9 cellular contexts compared by ENCODE assay signal in genomic region chr13:79194272-79194671, GRCh38.
DNase-seq lines count a peak whose midpoint lies in the region; ATAC-seq and TF ChIP-seq lines count a peak whose summit lies in the region.
"Had no signal": no experiment of that assay in that cellular context is flagged by ENCODE, and none has a peak within 500 bp of the region (broad histone marks: within the 10 kb centered on the region; RNA-seq: fewer than 3 reads in every experiment).

No MANE protein-coding gene starts in this region.

- DNase-seq in CD4-positive, alpha-beta memory T cell, result peak; percentile 54 to 72 (median 65)
- peak; percentile 62 for DNase-seq in activated T-helper 1 cell treated with anti-CD3 and anti-CD28 coated beads, Interleukin-12 subunit alpha, Interleukin-12 subunit beta, Interleukin-2, Interleukin-4 antibody, amounts not matched to agents 30 ng/mL and 10 ng/mL and 1 ng/mL, durations not matched to agents 14 hours and 24 hours and 36 hours (ENCODE audit: low spot score)
- DNase-seq in NCI-H2171 treated with DMSO at 0.1 percent for 48 hours (lab: John Stamatoyannopoulos, UW) (no peak), medulla oblongata (ENCODE audit: extremely low spot score) (no peak), psoas muscle (no peak), nephron progenitor cell (no peak)

- CTCF ChIA-PET in CD4-positive, alpha-beta memory T cell (lab: Charles Lee; ENCODE audit: partially characterized antibody), result no interaction called here

- no peaks in the 10 kb centered on the region for H3K9me3 Mint-ChIP-seq in CD4-positive, alpha-beta memory T cell
- no peaks in the 10 kb centered on the region for H3K9me3 Mint-ChIP-seq in activated T-helper 1 cell treated with anti-CD3 and anti-CD28 coated beads, Interleukin-12 subunit alpha, Interleukin-12 subunit beta, Interleukin-2, Interleukin-4 antibody, amounts not matched to agents 30 ng/mL and 10 ng/mL and 1 ng/mL, durations not matched to agents 14 hours and 24 hours and 36 hours
- H3K9me3 Mint-ChIP-seq in nephron progenitor cell, result no peaks in the 10 kb centered on the region

- H3K36me3 Mint-ChIP-seq in CD4-positive, alpha-beta memory T cell, result no peaks in the 10 kb centered on the region
- peaks cover 3% of the 10 kb centered on the region for H3K36me3 Mint-ChIP-seq in activated T-helper 1 cell treated with anti-CD3 and anti-CD28 coated beads, Interleukin-12 subunit alpha, Interleukin-12 subunit beta, Interleukin-2, Interleukin-4 antibody, amounts not matched to agents 30 ng/mL and 10 ng/mL and 1 ng/mL, durations not matched to agents 14 hours and 24 hours and 36 hours (ENCODE audit: low read depth)
- H3K36me3 Mint-ChIP-seq in nephron progenitor cell (ENCODE audit: low read depth), result no peaks in the 10 kb centered on the region

- peak overlapping the region in 5 of 8 donors; percentile 4 to 58 (median 45) for H3K4me3 Mint-ChIP-seq in CD4-positive, alpha-beta memory T cell
- H3K4me3 Mint-ChIP-seq in activated T-helper 1 cell treated with anti-CD3 and anti-CD28 coated beads, Interleukin-12 subunit alpha, Interleukin-12 subunit beta, Interleukin-2, Interleukin-4 antibody, amounts not matched to agents 30 ng/mL and 10 ng/mL and 1 ng/mL, durations not matched to agents 14 hours and 24 hours and 36 hours, result peak overlapping the region; percentile 60
- no peak overlapping the region for H3K4me3 Mint-ChIP-seq in nephron progenitor cell

- TF ChIP-seq CTCF in psoas muscle (IDR thresholded peaks at IDR 0.05), result no peak
- no peak for TF ChIP-seq CTCF in nephron progenitor cell (IDR thresholded peaks at IDR 0.05)

- no peak overlapping the region for H3K27ac ChIP-seq in CD4-positive, alpha-beta memory T cell (ENCODE audit: low read depth, low read length)
- H3K27ac ChIP-seq in psoas muscle, result no peak overlapping the region
- H3K27ac ChIP-seq: VCaP had no signal

- H3K27ac Mint-ChIP-seq in CD4-positive, alpha-beta memory T cell, result peak overlapping the region in 6 of 7 donors; percentile 9 to 48 (median 30)
- H3K27ac Mint-ChIP-seq in activated T-helper 1 cell treated with anti-CD3 and anti-CD28 coated beads, Interleukin-12 subunit alpha, Interleukin-12 subunit beta, Interleukin-2, Interleukin-4 antibody, amounts not matched to agents 30 ng/mL and 10 ng/mL and 1 ng/mL, durations not matched to agents 14 hours and 24 hours and 36 hours, result peak overlapping the region; percentile 22
- no peak overlapping the region for H3K27ac Mint-ChIP-seq in nephron progenitor cell

- H3K27me3 ChIP-seq in CD4-positive, alpha-beta memory T cell (ENCODE audit: insufficient read depth, low read length), result no peaks in the 10 kb centered on the region
- H3K27me3 ChIP-seq in psoas muscle (ENCODE audit: insufficient read depth in 3 of 3, low read length in 2 of 3), result no peaks in the 10 kb centered on the region

- H3K4me1 ChIP-seq in CD4-positive, alpha-beta memory T cell (ENCODE audit: insufficient read depth, low read length), result peaks cover 17% of the 10 kb centered on the region
- H3K4me1 ChIP-seq in psoas muscle, result no peaks in the 10 kb centered on the region

- peaks cover 19 to 32% (median 26%) of the 10 kb centered on the region in 4 donors for H3K4me1 Mint-ChIP-seq in CD4-positive, alpha-beta memory T cell
- H3K4me1 Mint-ChIP-seq in activated T-helper 1 cell treated with anti-CD3 and anti-CD28 coated beads, Interleukin-12 subunit alpha, Interleukin-12 subunit beta, Interleukin-2, Interleukin-4 antibody, amounts not matched to agents 30 ng/mL and 10 ng/mL and 1 ng/mL, durations not matched to agents 14 hours and 24 hours and 36 hours (ENCODE audit: low read depth), result peaks cover 56% of the 10 kb centered on the region
- no peaks in the 10 kb centered on the region for H3K4me1 Mint-ChIP-seq in nephron progenitor cell

- no peaks in the 10 kb centered on the region for H3K9me3 ChIP-seq in CD4-positive, alpha-beta memory T cell (ENCODE audit: control insufficient read depth in 1 of 2, low read length in 2 of 2)
- no peaks in the 10 kb centered on the region for H3K9me3 ChIP-seq in psoas muscle

- no peaks in the 10 kb centered on the region for H3K36me3 ChIP-seq in CD4-positive, alpha-beta memory T cell (ENCODE audit: insufficient read depth, low read length)
- H3K36me3 ChIP-seq in psoas muscle (ENCODE audit: insufficient read depth in 1 of 2, low read depth in 1 of 2), result no peaks in the 10 kb centered on the region

- no peak overlapping the region for H3K4me3 ChIP-seq in CD4-positive, alpha-beta memory T cell (ENCODE audit: low read length in 2 of 2)
- no peak overlapping the region for H3K4me3 ChIP-seq in psoas muscle

- no peaks in the 10 kb centered on the region for H3K27me3 Mint-ChIP-seq in CD4-positive, alpha-beta memory T cell
- no peaks in the 10 kb centered on the region for H3K27me3 Mint-ChIP-seq in activated T-helper 1 cell treated with anti-CD3 and anti-CD28 coated beads, Interleukin-12 subunit alpha, Interleukin-12 subunit beta, Interleukin-2, Interleukin-4 antibody, amounts not matched to agents 30 ng/mL and 10 ng/mL and 1 ng/mL, durations not matched to agents 14 hours and 24 hours and 36 hours (ENCODE audit: insufficient read depth)
- H3K27me3 Mint-ChIP-seq in nephron progenitor cell (ENCODE audit: low read depth, poor library complexity), result peaks cover 6% of the 10 kb centered on the region

- WGBS in psoas muscle, 3 donors, result 74 to 83% (median 75%) methylated on average over 3 of the region's 3 CpGs

- intact Hi-C loops in CD4-positive, alpha-beta memory T cell (cut with micrococcal nuclease), result no loop called here
- intact Hi-C loops in activated T-helper 1 cell treated with anti-CD3 and anti-CD28 coated beads, Interleukin-12 subunit alpha, Interleukin-12 subunit beta, Interleukin-2, Interleukin-4 antibody, amounts not matched to agents 30 ng/mL and 10 ng/mL and 1 ng/mL, durations not matched to agents 14 hours and 24 hours and 36 hours (cut with micrococcal nuclease), result loop anchor here (1.0 to 10.0 kb wide), 8 partner anchors 192 to 1172 kb away; partner anchors contain the start of genes NDFIP2, OBI1 and RBM26
- intact Hi-C loops in psoas muscle (cut with DNase I), result no loop called here

- peak; percentile 91 for ATAC-seq in GM19452 (IDR thresholded peaks at IDR 0.05; ENCODE audit: unreplicated experiment)
- peak; percentile 96 for ATAC-seq in HG03439 (IDR thresholded peaks at IDR 0.05; ENCODE audit: unreplicated experiment)
- no peak for ATAC-seq in psoas muscle

- POLR2A ChIA-PET in CD4-positive, alpha-beta memory T cell (lab: Charles Lee; ENCODE audit: partially characterized antibody), result no interaction called here

Comparison
In these comparisons a context has a peak if more than half of its experiments do, and no peak if none do; other contexts are left out.
1. DNase-seq: peak in CD4-positive, alpha-beta memory T cell (5 of 5) and activated T-helper 1 cell treated with anti-CD3 and anti-CD28 coated beads, Interleukin-12 subunit alpha, Interleukin-12 subunit beta, Interleukin-2, Interleukin-4 antibody, amounts not matched to agents 30 ng/mL and 10 ng/mL and 1 ng/mL, durations not matched to agents 14 hours and 24 hours and 36 hours (single experiment); none in NCI-H2171 treated with DMSO at 0.1 percent for 48 hours (single experiment), medulla oblongata (single experiment), psoas muscle (0 of 2) and nephron progenitor cell (single experiment).
2. ATAC-seq: peak in GM19452 (single experiment) and HG03439 (single experiment); none in psoas muscle (0 of 4).